ENCODE assay signal across 14 cellular contexts in genomic region chr6:107737397-107737793, GRCh38.
A peak's percentile ranks its signal among the peaks of the same experiment; 100 is the strongest.
DNase-seq lines count a peak whose midpoint lies in the region; ATAC-seq and TF ChIP-seq lines count a peak whose summit lies in the region.
"Had no signal": no experiment of that assay in that cellular context is flagged by ENCODE, and none has a peak within 500 bp of the region (broad histone marks: within the 10 kb centered on the region; RNA-seq: fewer than 3 reads in every experiment).

No MANE protein-coding gene starts in this region.

- no peaks in the 10 kb centered on the region for H3K9me3 ChIP-seq in Loucy (ENCODE audit: insufficient read depth, low read depth, low read length)
- H3K9me3 ChIP-seq: A549, SJCRH30, tibial artery had no signal

- no peak for ATAC-seq in activated naive CD8-positive, alpha-beta T cell treated with anti-CD3 and anti-CD28 coated beads, Interleukin-2, amount 50 U/mL, for 24 hours
- ATAC-seq: A549, PC-3 had no signal

- TF ChIP-seq CTCF in Loucy (conservative IDR thresholded peaks at IDR 0.05; ENCODE audit: low read length) (no peak), neural crest cell (conservative IDR thresholded peaks at IDR 0.05) (no peak)

- DNase-seq in activated CD4-positive, alpha-beta T cell treated with anti-CD3 and anti-CD28 coated beads, Interleukin-2, amount 10 ng/mL, durations not matched to agents 7 days and 5 days: no peak
- DNase-seq in activated CD4-positive, alpha-beta T cell treated with anti-CD3 and anti-CD28 coated beads, Interleukin-2, amount 50 U/mL, for 4 hours: no peak
- DNase-seq in activated naive CD8-positive, alpha-beta T cell treated with anti-CD3 and anti-CD28 coated beads, Interleukin-2, amount 50 U/mL, for 24 hours: no peak
- DNase-seq in neural crest cell (ENCODE audit: low read depth, low spot score): no peak
- DNase-seq in occipital lobe (lab: John Stamatoyannopoulos, UW): no peak
- no peak for DNase-seq in KBM-7
- no peak for DNase-seq in activated gamma-delta T cell treated with Interleukin-2 at 50 U/mL for 16 hours
- DNase-seq: activated CD4-positive, alpha-beta T cell treated with anti-CD3 and anti-CD28 coated beads for 1 hour; Kasumi-1; PC-3; SJCRH30; tibial artery had no signal

- H3K9ac ChIP-seq in Loucy (ENCODE audit: low read depth, low read length, poor library complexity, severe bottlenecking): peak overlapping the region; percentile 19

- peak overlapping the region; percentile 3; the same call in 1 of the 2 replicates for H2AFZ ChIP-seq in Loucy (ENCODE audit: low read length)

- H3K79me2 ChIP-seq in Loucy (ENCODE audit: insufficient read depth, low read length): no peaks in the 10 kb centered on the region

- peak overlapping the region; percentile 73 for H3K4me2 ChIP-seq in Loucy (ENCODE audit: low read depth, low read length, poor library complexity, severe bottlenecking)
- H3K4me2 ChIP-seq: A549 had no signal

- peak overlapping the region; percentile 47 for H3K4me3 ChIP-seq in Loucy (ENCODE audit: low read length, poor library complexity, severe bottlenecking)
- H3K4me3 ChIP-seq: A549, SJCRH30, tibial artery had no signal

- no peaks in the 10 kb centered on the region for H3K9me2 ChIP-seq in Loucy (replicated peaks; ENCODE audit: low read depth, low read length)

- CTCF ChIA-PET in activated CD4-positive, alpha-beta T cell treated with anti-CD3 and anti-CD28 coated beads, Interleukin-2, amount 10 ng/mL, durations not matched to agents 7 days and 5 days (lab: Charles Lee): interaction anchor here (1.9 to 2.2 kb wide), 2 partner anchors 9 to 49 kb away, joined by 6 to 8 read pairs; no protein-coding TSS in a partner anchor

- peak overlapping the region; percentile 57 for H3K4me3 Mint-ChIP-seq in activated CD4-positive, alpha-beta T cell treated with anti-CD3 and anti-CD28 coated beads, Interleukin-2, amount 10 ng/mL, durations not matched to agents 7 days and 5 days
- peak overlapping the region; percentile 57 for H3K4me3 Mint-ChIP-seq in activated naive CD8-positive, alpha-beta T cell treated with anti-CD3 and anti-CD28 coated beads, Interleukin-2, amount 50 U/mL, for 24 hours
- no peak overlapping the region for H3K4me3 Mint-ChIP-seq in neural crest cell

- H3K4me1 ChIP-seq in Loucy (ENCODE audit: insufficient read depth, low read length, poor library complexity, severe bottlenecking): peaks cover 36% of the 10 kb centered on the region
- H3K4me1 ChIP-seq: A549, SJCRH30, tibial artery had no signal

- H3K27ac Mint-ChIP-seq in activated CD4-positive, alpha-beta T cell treated with anti-CD3 and anti-CD28 coated beads, Interleukin-2, amount 10 ng/mL, durations not matched to agents 7 days and 5 days: peak overlapping the region; percentile 96
- H3K27ac Mint-ChIP-seq in activated naive CD8-positive, alpha-beta T cell treated with anti-CD3 and anti-CD28 coated beads, Interleukin-2, amount 50 U/mL, for 24 hours: peak overlapping the region; percentile 70
- H3K27ac Mint-ChIP-seq in neural crest cell (ENCODE audit: unreplicated experiment): peak overlapping the region; percentile 90

- no peaks in the 10 kb centered on the region for H3K27me3 ChIP-seq in Loucy (ENCODE audit: insufficient read depth, low read length, poor library complexity, severe bottlenecking)

- no peaks in the 10 kb centered on the region for H3K36me3 ChIP-seq in Loucy (ENCODE audit: insufficient read depth, low read length)
- H3K36me3 ChIP-seq: SJCRH30, tibial artery had no signal

- peaks cover 90% of the 10 kb centered on the region for H3K4me1 Mint-ChIP-seq in activated CD4-positive, alpha-beta T cell treated with anti-CD3 and anti-CD28 coated beads, Interleukin-2, amount 10 ng/mL, durations not matched to agents 7 days and 5 days
- peaks cover 79% of the 10 kb centered on the region for H3K4me1 Mint-ChIP-seq in activated naive CD8-positive, alpha-beta T cell treated with anti-CD3 and anti-CD28 coated beads, Interleukin-2, amount 50 U/mL, for 24 hours
- H3K4me1 Mint-ChIP-seq in neural crest cell: peaks cover 1% of the 10 kb centered on the region

- H3K36me3 Mint-ChIP-seq in activated CD4-positive, alpha-beta T cell treated with anti-CD3 and anti-CD28 coated beads, Interleukin-2, amount 10 ng/mL, durations not matched to agents 7 days and 5 days (ENCODE audit: low read depth): peaks cover 50% of the 10 kb centered on the region
- peaks cover 11% of the 10 kb centered on the region for H3K36me3 Mint-ChIP-seq in activated naive CD8-positive, alpha-beta T cell treated with anti-CD3 and anti-CD28 coated beads, Interleukin-2, amount 50 U/mL, for 24 hours (ENCODE audit: low read depth)
- no peaks in the 10 kb centered on the region for H3K36me3 Mint-ChIP-seq in neural crest cell (ENCODE audit: low read depth)

- POLR2A ChIA-PET in activated CD4-positive, alpha-beta T cell treated with anti-CD3 and anti-CD28 coated beads, Interleukin-2, amount 10 ng/mL, durations not matched to agents 7 days and 5 days (lab: Charles Lee): no interaction called here

- H4K20me1 ChIP-seq in Loucy (ENCODE audit: insufficient read depth, low read length, poor library complexity, severe bottlenecking): no peaks in the 10 kb centered on the region

- no peaks in the 10 kb centered on the region for H3K27me3 Mint-ChIP-seq in activated CD4-positive, alpha-beta T cell treated with anti-CD3 and anti-CD28 coated beads, Interleukin-2, amount 10 ng/mL, durations not matched to agents 7 days and 5 days
- H3K27me3 Mint-ChIP-seq in activated naive CD8-positive, alpha-beta T cell treated with anti-CD3 and anti-CD28 coated beads, Interleukin-2, amount 50 U/mL, for 24 hours: no peaks in the 10 kb centered on the region
- no peaks in the 10 kb centered on the region for H3K27me3 Mint-ChIP-seq in neural crest cell (ENCODE audit: low read depth)

- peaks cover 5% of the 10 kb centered on the region; the same call in 1 of the 2 replicates for H3F3A ChIP-seq in Loucy (ENCODE audit: low read depth)

- peaks cover 3% of the 10 kb centered on the region for H3K9me3 Mint-ChIP-seq in activated CD4-positive, alpha-beta T cell treated with anti-CD3 and anti-CD28 coated beads, Interleukin-2, amount 10 ng/mL, durations not matched to agents 7 days and 5 days
- H3K9me3 Mint-ChIP-seq in activated naive CD8-positive, alpha-beta T cell treated with anti-CD3 and anti-CD28 coated beads, Interleukin-2, amount 50 U/mL, for 24 hours: no peaks in the 10 kb centered on the region
- H3K9me3 Mint-ChIP-seq in neural crest cell: no peaks in the 10 kb centered on the region

- in situ Hi-C loops in KBM-7 (cut with MboI; ENCODE audit: low pct_unique_long_range_greater_than_20kb, low sequenced_read_pairs): no loop called here
